Comparison of ENCODE assay signal across 1 cellular context in genomic region chr13:95710313-95710712, GRCh38.
TF ChIP-seq lines count a peak whose summit lies in the region.

No MANE protein-coding gene starts in this region.

TF ChIP-seq in IMR-90, 13 proteins besides CTCF, POLR2A, EP300 and RAD21:
- TF ChIP-seq FOS (IDR thresholded peaks at IDR 0.05; ENCODE audit: low read depth, low read length) (0 out of 2 replicates have a peak, but pooled peaks have one; percentile 7), SMC3 (IDR thresholded peaks at IDR 0.05; ENCODE audit: low read depth, low read length) (no peak)
